8 cellular contexts compared by ENCODE assay signal in the genomic region with DNA sequence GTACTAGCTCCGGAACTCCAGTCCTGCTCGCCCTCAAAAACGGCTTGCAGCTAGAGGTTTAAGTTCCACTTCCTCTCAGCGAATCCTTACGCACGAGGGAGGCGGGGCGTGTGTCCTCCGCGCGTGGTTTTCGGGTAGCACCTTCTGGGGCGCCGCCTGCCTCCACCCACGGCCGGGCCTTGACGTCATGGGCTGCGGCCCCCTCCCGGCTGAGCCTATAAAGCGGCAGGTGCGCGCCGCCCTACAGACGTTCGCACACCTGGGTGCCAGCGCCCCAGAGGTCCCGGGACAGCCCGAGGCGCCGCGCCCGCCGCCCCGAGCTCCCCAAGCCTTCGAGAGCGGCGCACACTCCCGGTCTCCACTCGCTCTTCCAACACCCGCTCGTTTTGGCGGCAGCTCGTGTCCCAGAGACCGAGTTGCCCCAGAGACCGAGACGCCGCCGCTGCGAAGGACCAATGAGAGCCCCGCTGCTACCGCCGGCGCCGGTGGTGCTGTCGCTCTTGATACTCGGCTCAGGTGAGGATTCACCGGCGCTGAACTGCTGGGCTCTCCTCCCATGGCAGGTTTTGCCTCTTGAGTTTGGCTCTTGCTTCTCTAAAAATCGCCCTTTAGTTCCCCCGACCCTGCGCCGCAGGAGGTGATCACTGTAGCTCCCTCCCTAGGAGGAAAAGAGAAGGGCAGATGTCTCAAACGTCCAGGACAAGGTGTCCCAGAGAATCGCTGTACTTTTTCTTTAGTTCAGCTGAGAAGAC. TPM values are rescaled to one million over a fixed set of nuclear protein-coding genes. Genes with fewer than 3 reads are reported as not detected.
DNase-seq lines count a peak whose midpoint lies in the region; ATAC-seq and TF ChIP-seq lines count a peak whose summit lies in the region.

A gene with protein sequence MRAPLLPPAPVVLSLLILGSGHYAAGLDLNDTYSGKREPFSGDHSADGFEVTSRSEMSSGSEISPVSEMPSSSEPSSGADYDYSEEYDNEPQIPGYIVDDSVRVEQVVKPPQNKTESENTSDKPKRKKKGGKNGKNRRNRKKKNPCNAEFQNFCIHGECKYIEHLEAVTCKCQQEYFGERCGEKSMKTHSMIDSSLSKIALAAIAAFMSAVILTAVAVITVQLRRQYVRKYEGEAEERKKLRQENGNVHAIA (plus strand): TSS at position 246 of the 752 bp plus-strand sequence. CDS start 210 bp downstream, at position 456.

- peak; percentile 94 for ATAC-seq in HG02588 (IDR thresholded peaks at IDR 0.05; ENCODE audit: unreplicated experiment)
- peak; percentile 94 for ATAC-seq in left lung

- no peaks in the 10 kb centered on the region for H3K9me3 ChIP-seq in left lung

- intact Hi-C loops in left lung (cut with DNase I) = no loop called here

- peaks cover 0 to 22% of the 10 kb centered on the region in 2 donors for H3K4me1 ChIP-seq in left lung

- in situ Hi-C loops in GM13976 (cut with MboI; ENCODE audit: low sequenced_read_pairs, unreplicated experiment) = no loop called here

- no peak for TF ChIP-seq CTCF in GM13976 (IDR thresholded peaks at IDR 0.05; ENCODE audit: borderline replicate concordance, control extremely low read depth, extremely low read depth, insufficient read depth, missing control alignments)
- peak; percentile 78 for TF ChIP-seq CTCF in choroid plexus epithelial cell (conservative IDR thresholded peaks at IDR 0.05; ENCODE audit: low read depth, low read length)
- peak; percentile 39 to 40 for TF ChIP-seq CTCF in left lung (IDR thresholded peaks at IDR 0.05)

- peak within 1 kb of the TSS; percentile 81 to 89 for H3K27ac ChIP-seq in left lung

- no peaks in the 10 kb centered on the region for H3K27me3 ChIP-seq in left lung

- H3K4me3 ChIP-seq in choroid plexus epithelial cell (ENCODE audit: low read depth, low read length) = peak within 1 kb of the TSS; percentile 81
- H3K4me3 ChIP-seq in left lung = peak within 1 kb of the TSS; percentile 56 to 77

- DNase-seq in GM13976 (ENCODE audit: low spot score) (peak; percentile 81), NCI-H1048 (lab: John Stamatoyannopoulos, UW) (peak; percentile 30), choroid plexus epithelial cell (ENCODE audit: low read depth) (peak; percentile 96), left lung (peak; percentile 94 to 96), cerebellum (ENCODE audit: low spot score) (no peak)
- peak; percentile 76 for DNase-seq in activated CD4-positive, CD25-positive, alpha-beta regulatory T cell treated with anti-CD3 and anti-CD28 coated beads, Interleukin-2, amount 50 U/mL, for 72 hours
- DNase-seq in stimulated activated CD4-positive, alpha-beta T cell treated with anti-CD3 and anti-CD28 coated beads, Interleukin-4, amount 100 ng/mL, for 1 hour = peak; percentile 88

- no peaks in the 10 kb centered on the region for H3K36me3 ChIP-seq in left lung

RNA-seq across cellular contexts. Expression of the gene that starts here (rescaled TPM):
- total RNA-seq in left lung (100 to 1,000 TPM in 1 of 2 donors, 10 to 100 TPM in 1; 16.8 to 130 TPM), cerebellum (not detected)

Comparison
In these comparisons a context has a peak if more than half of its experiments do, and no peak if none do; other contexts are left out.
1. RNA of the gene that starts here (total RNA-seq): 16.8 to 130 TPM in left lung; not detected in cerebellum (single experiment); every median in the first group is over 10 times any median in the second.